In the genomic region with DNA sequence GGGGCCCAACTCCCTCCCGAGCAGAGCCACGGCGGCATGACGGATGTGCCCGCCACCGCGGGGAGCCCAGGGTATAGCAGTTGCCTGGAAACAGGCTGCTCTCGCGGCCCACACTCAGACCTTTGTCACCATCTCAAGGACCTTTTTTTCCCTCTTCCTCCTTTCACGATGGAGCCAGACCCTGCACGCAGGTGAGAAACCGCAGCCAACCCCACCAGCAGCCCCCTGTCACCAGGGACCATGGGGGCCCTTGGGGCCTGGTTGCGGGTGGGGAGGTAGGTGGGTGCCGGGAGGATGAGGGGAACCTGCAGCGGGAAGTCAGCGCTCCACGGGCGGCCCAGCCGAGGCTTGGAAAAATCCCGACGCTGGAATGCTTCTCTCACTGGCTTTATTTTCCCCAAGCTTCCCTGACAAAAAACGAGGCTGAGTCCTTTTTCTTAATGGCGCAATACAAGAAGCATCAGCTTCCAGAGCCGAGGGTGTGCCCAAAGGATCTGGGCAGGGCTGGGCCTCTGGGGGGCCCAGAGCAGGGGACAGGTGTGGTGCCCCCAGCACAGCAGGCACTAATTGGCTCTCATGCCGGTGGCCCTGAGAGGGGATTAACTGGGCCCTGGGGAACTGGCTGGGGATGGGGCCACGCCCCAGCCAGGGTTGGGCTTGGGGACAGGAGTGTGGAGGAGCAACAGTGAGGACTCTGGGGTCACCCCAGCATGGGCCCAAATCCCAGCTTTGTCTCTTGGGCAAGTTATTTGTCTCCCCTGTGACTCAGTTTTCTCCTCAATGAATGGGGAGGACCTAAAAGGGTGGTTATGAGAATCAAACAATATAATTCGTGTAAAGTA, we compare ENCODE assay signal across 1 cellular context.
TF ChIP-seq lines count a peak whose summit lies in the region.

No MANE protein-coding gene starts in this region.

TF ChIP-seq in K562, 482 proteins besides CTCF, POLR2A, EP300 and RAD21 (continued from another document):
- peak; percentile 33; the same call in 1 of the 2 replicates for TF ChIP-seq POLR2G (IDR thresholded peaks at IDR 0.05; ENCODE audit: low read depth, low read length)
